In genomic region chr20:37890643-37891042, GRCh38 we compare ENCODE assay signal across 21 cellular contexts. TPM values are rescaled to one million over a fixed set of nuclear protein-coding genes. Genes with fewer than 3 reads are reported as not detected.
DNase-seq lines count a peak whose midpoint lies in the region; ATAC-seq, FAIRE-seq and TF ChIP-seq lines count a peak whose summit lies in the region.
"Had no signal": no experiment of that assay in that cellular context is flagged by ENCODE, and none has a peak within 500 bp of the region (broad histone marks: within the 10 kb centered on the region; RNA-seq: fewer than 3 reads in every experiment).

No MANE protein-coding gene starts in this region.

- H3K27me3 ChIP-seq in bronchial epithelial cell (ENCODE audit: control insufficient read depth, insufficient read depth, low read length): no peaks in the 10 kb centered on the region

- no peak for ATAC-seq in HG02970 (IDR thresholded peaks at IDR 0.05; ENCODE audit: low FRiP score, unreplicated experiment)

- TF ChIP-seq CTCF in bronchial epithelial cell (IDR thresholded peaks at IDR 0.05; ENCODE audit: insufficient read depth, low read length, severe bottlenecking): no peak

- H3K36me3 ChIP-seq in bronchial epithelial cell (ENCODE audit: control insufficient read depth, insufficient read depth, low read length): no peaks in the 10 kb centered on the region
- H3K36me3 ChIP-seq: HAP-1 had no signal

- H3K4me3 ChIP-seq in bronchial epithelial cell (ENCODE audit: low read depth, low read length): no peak overlapping the region
- H3K4me3 ChIP-seq: GM12878, HAP-1 had no signal

- FAIRE-seq in bronchial epithelial cell (lab: Jason Lieb, UNC): no peak
- FAIRE-seq: GM19239 had no signal

- DNase-seq in NCI-H1417 (lab: John Stamatoyannopoulos, UW) (peak; percentile 42 to 74 (median 53)), NCI-H1417 treated with DMSO at 0.1 percent for 48 hours (lab: John Stamatoyannopoulos, UW) (no peak), NCI-H1092 treated with DMSO at 0.1 percent for 48 hours (lab: John Stamatoyannopoulos, UW) (peak; percentile 68), NCI-H345 (lab: John Stamatoyannopoulos, UW) (peak; percentile 74), bronchial epithelial cell (ENCODE audit: low read depth) (peak; percentile 37), NCI-H2081 treated with DMSO at 0.1 percent for 48 hours (lab: John Stamatoyannopoulos, UW) (no peak), superior temporal gyrus (ENCODE audit: extremely low spot score) (no peak)
- DNase-seq: 8988T; DMS 273 treated with DMSO at 0.1 percent for 48 hours; EL; KG1; NCI-H2081; NCI-H510A; NK-92 treated with Interleukin-12 subunit alpha and Interleukin-12 subunit beta, amount 100 ng/mL, for 24 hours; OCI-M1; RPMI8226 had no signal

RNA-seq across cellular contexts. Expression of gene VSTM2L, which starts 12.3 kb away (rescaled TPM):
- total RNA-seq in bronchial epithelial cell: 5.0 TPM in 2 replicates
- total RNA-seq: HT-29 had no signal

Comparison
In these comparisons a context has a peak if more than half of its experiments do, and no peak if none do; other contexts are left out.
1. DNase-seq: peak in NCI-H1417 (3 of 3), NCI-H1092 treated with DMSO at 0.1 percent for 48 hours (single experiment), NCI-H345 (single experiment) and bronchial epithelial cell (single experiment); none in NCI-H1417 treated with DMSO at 0.1 percent for 48 hours (single experiment), NCI-H2081 treated with DMSO at 0.1 percent for 48 hours (single experiment) and superior temporal gyrus (single experiment).